In the genomic region with DNA sequence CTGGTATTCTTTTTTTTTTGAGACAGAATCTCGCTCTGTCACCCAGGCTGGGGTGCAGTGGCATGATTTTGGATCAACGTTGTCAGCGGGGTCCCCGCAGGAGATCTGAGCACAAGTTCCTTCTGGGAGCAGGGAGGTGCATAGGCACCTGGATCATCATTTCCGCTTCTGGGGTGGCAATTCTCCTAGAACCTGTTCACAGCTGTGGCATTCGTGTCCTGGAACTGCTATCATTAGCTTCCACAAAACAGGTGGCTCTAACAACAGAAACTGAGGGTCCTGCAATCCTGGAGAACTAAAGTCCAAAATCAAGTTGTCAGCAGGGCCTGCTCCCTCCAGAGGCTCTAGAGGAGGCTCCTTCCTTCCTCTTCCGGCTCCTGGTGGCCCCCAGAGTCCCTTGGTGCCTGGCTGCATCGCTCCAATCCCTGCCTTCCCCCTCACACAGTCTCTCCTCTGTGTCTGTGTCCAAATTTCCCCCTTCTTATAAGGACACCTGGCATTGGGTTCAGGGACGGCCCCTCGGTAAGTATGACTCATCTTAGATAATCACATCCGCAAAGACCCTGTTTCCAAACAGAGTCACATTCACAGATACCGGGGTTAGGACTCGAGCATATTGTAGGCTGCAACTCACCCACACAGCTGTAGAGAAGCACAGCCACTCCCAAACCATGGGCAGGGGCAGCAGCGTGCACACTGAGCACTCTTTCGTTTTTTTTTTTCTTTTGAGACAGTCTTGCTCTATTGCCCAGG, we compare ENCODE assay signal across 1 cellular context.
TF ChIP-seq lines count a peak whose summit lies in the region.

No MANE protein-coding gene starts in this region.

TF ChIP-seq in HepG2, 621 proteins besides CTCF, POLR2A, EP300 and RAD21 (continued from another document and continues in another):
- TF ChIP-seq, protein P1, sequence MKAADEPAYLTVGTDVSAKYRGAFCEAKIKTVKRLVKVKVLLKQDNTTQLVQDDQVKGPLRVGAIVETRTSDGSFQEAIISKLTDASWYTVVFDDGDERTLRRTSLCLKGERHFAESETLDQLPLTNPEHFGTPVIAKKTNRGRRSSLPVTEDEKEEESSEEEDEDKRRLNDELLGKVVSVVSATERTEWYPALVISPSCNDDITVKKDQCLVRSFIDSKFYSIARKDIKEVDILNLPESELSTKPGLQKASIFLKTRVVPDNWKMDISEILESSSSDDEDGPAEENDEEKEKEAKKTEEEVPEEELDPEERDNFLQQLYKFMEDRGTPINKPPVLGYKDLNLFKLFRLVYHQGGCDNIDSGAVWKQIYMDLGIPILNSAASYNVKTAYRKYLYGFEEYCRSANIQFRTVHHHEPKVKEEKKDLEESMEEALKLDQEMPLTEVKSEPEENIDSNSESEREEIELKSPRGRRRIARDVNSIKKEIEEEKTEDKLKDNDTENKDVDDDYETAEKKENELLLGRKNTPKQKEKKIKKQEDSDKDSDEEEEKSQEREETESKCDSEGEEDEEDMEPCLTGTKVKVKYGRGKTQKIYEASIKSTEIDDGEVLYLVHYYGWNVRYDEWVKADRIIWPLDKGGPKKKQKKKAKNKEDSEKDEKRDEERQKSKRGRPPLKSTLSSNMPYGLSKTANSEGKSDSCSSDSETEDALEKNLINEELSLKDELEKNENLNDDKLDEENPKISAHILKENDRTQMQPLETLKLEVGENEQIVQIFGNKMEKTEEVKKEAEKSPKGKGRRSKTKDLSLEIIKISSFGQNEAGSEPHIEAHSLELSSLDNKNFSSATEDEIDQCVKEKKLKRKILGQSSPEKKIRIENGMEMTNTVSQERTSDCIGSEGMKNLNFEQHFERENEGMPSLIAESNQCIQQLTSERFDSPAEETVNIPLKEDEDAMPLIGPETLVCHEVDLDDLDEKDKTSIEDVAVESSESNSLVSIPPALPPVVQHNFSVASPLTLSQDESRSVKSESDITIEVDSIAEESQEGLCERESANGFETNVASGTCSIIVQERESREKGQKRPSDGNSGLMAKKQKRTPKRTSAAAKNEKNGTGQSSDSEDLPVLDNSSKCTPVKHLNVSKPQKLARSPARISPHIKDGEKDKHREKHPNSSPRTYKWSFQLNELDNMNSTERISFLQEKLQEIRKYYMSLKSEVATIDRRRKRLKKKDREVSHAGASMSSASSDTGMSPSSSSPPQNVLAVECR (CRISPR knock-in tag; IDR thresholded peaks at IDR 0.05; ENCODE audit: borderline replicate concordance), result peak; percentile 23; the same call in 1 of the 2 replicates
- TF ChIP-seq MZF1 (CRISPR knock-in tag; IDR thresholded peaks at IDR 0.05; ENCODE audit: borderline replicate concordance) (no peak), ZFY (CRISPR knock-in tag; IDR thresholded peaks at IDR 0.05) (no peak), HMG20A (CRISPR knock-in tag; IDR thresholded peaks at IDR 0.05; ENCODE audit: borderline replicate concordance) (peak; percentile 53; the same call in 1 of the 2 replicates), FOXK2 (IDR thresholded peaks at IDR 0.05) (no peak), NONO (IDR thresholded peaks at IDR 0.05) (no peak), NONO (CRISPR knock-in tag; conservative IDR thresholded peaks at IDR 0.05) (no peak), NFE2 (CRISPR knock-in tag; IDR thresholded peaks at IDR 0.05) (no peak), ZFP36 (IDR thresholded peaks at IDR 0.05; ENCODE audit: borderline replicate concordance, low read depth, low read length, partially characterized antibody) (no peak), JUN (CRISPR knock-in tag; IDR thresholded peaks at IDR 0.05) (peak; percentile 76; the same call in 1 of the 2 replicates), ZC3H4 (CRISPR knock-in tag; IDR thresholded peaks at IDR 0.05; ENCODE audit: borderline replicate concordance) (no peak), DRAP1 (CRISPR knock-in tag; IDR thresholded peaks at IDR 0.05) (peak; percentile 63), ZBTB3 (CRISPR knock-in tag; IDR thresholded peaks at IDR 0.05; ENCODE audit: borderline replicate concordance, low read depth) (no peak), CAMTA2 (CRISPR knock-in tag; IDR thresholded peaks at IDR 0.05; ENCODE audit: borderline replicate concordance) (no peak), ISL2 (CRISPR knock-in tag; IDR thresholded peaks at IDR 0.05) (no peak), HBP1 (CRISPR knock-in tag; IDR thresholded peaks at IDR 0.05; ENCODE audit: low read depth) (no peak; the same call in 1 of the 2 replicates), NCOA1 (CRISPR knock-in tag; IDR thresholded peaks at IDR 0.05) (no peak), ZBTB7A (CRISPR knock-in tag; IDR thresholded peaks at IDR 0.05) (no peak), ELF1 (CRISPR knock-in tag; IDR thresholded peaks at IDR 0.05) (no peak), ZNF749 (CRISPR knock-in tag; IDR thresholded peaks at IDR 0.05; ENCODE audit: borderline replicate concordance) (no peak), ZNF546 (CRISPR knock-in tag; conservative IDR thresholded peaks at IDR 0.05) (no peak), TFE3 (CRISPR knock-in tag; IDR thresholded peaks at IDR 0.05) (no peak), ATF5 (CRISPR knock-in tag; IDR thresholded peaks at IDR 0.05; ENCODE audit: low read depth) (no peak), ZNF616 (CRISPR knock-in tag; IDR thresholded peaks at IDR 0.05; ENCODE audit: low read depth) (no peak), ZBTB1 (CRISPR knock-in tag; IDR thresholded peaks at IDR 0.05; ENCODE audit: borderline replicate concordance) (no peak), SRSF9 (IDR thresholded peaks at IDR 0.05; ENCODE audit: borderline replicate concordance, insufficient read depth, low read depth, low read length, poor library complexity, severe bottlenecking) (no peak), ARHGAP35 (CRISPR knock-in tag; IDR thresholded peaks at IDR 0.05; ENCODE audit: borderline replicate concordance) (no peak), ZNF878 (CRISPR knock-in tag; IDR thresholded peaks at IDR 0.05) (no peak), ZNF678 (CRISPR knock-in tag; IDR thresholded peaks at IDR 0.05) (no peak), RFX3 (CRISPR knock-in tag; IDR thresholded peaks at IDR 0.05) (no peak), ZNF296 (CRISPR knock-in tag; conservative IDR thresholded peaks at IDR 0.05) (no peak), CENPT (CRISPR knock-in tag; IDR thresholded peaks at IDR 0.05; ENCODE audit: low read depth) (no peak), ZNF350 (CRISPR knock-in tag; IDR thresholded peaks at IDR 0.05; ENCODE audit: borderline replicate concordance, low read depth) (no peak), ZBTB42 (CRISPR knock-in tag; IDR thresholded peaks at IDR 0.05) (no peak), ZFP36L1 (CRISPR knock-in tag; IDR thresholded peaks at IDR 0.05) (no peak), REPIN1 (CRISPR knock-in tag; IDR thresholded peaks at IDR 0.05; ENCODE audit: borderline replicate concordance, low read depth) (no peak), TCF12 (IDR thresholded peaks at IDR 0.05) (no peak), TCF12 (CRISPR knock-in tag; IDR thresholded peaks at IDR 0.05) (no peak), ZNF577 (CRISPR knock-in tag; IDR thresholded peaks at IDR 0.05; ENCODE audit: borderline replicate concordance, low read depth) (no peak), RBM22 (optimal IDR thresholded peaks at IDR 0.05; ENCODE audit: low read length) (no peak), ZNF704 (CRISPR knock-in tag; IDR thresholded peaks at IDR 0.05; ENCODE audit: borderline replicate concordance) (no peak), ELF4 (CRISPR knock-in tag; IDR thresholded peaks at IDR 0.05; ENCODE audit: borderline replicate concordance) (no peak), DMAP1 (CRISPR knock-in tag; IDR thresholded peaks at IDR 0.05) (no peak), FOXC1 (CRISPR knock-in tag; IDR thresholded peaks at IDR 0.05; ENCODE audit: borderline replicate concordance) (no peak), ARNTL (CRISPR knock-in tag; IDR thresholded peaks at IDR 0.05) (no peak), ZNF83 (CRISPR knock-in tag; IDR thresholded peaks at IDR 0.05; ENCODE audit: borderline replicate concordance) (no peak)
- TF ChIP-seq, protein P2, sequence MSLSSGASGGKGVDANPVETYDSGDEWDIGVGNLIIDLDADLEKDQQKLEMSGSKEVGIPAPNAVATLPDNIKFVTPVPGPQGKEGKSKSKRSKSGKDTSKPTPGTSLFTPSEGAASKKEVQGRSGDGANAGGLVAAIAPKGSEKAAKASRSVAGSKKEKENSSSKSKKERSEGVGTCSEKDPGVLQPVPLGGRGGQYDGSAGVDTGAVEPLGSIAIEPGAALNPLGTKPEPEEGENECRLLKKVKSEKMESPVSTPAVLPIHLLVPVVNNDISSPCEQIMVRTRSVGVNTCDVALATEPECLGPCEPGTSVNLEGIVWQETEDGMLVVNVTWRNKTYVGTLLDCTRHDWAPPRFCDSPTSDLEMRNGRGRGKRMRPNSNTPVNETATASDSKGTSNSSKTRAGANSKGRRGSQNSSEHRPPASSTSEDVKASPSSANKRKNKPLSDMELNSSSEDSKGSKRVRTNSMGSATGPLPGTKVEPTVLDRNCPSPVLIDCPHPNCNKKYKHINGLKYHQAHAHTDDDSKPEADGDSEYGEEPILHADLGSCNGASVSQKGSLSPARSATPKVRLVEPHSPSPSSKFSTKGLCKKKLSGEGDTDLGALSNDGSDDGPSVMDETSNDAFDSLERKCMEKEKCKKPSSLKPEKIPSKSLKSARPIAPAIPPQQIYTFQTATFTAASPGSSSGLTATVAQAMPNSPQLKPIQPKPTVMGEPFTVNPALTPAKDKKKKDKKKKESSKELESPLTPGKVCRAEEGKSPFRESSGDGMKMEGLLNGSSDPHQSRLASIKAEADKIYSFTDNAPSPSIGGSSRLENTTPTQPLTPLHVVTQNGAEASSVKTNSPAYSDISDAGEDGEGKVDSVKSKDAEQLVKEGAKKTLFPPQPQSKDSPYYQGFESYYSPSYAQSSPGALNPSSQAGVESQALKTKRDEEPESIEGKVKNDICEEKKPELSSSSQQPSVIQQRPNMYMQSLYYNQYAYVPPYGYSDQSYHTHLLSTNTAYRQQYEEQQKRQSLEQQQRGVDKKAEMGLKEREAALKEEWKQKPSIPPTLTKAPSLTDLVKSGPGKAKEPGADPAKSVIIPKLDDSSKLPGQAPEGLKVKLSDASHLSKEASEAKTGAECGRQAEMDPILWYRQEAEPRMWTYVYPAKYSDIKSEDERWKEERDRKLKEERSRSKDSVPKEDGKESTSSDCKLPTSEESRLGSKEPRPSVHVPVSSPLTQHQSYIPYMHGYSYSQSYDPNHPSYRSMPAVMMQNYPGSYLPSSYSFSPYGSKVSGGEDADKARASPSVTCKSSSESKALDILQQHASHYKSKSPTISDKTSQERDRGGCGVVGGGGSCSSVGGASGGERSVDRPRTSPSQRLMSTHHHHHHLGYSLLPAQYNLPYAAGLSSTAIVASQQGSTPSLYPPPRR (CRISPR knock-in tag; IDR thresholded peaks at IDR 0.05; ENCODE audit: borderline replicate concordance), result peak; percentile 42; the same call in 1 of the 2 replicates
- TF ChIP-seq, protein P3, sequence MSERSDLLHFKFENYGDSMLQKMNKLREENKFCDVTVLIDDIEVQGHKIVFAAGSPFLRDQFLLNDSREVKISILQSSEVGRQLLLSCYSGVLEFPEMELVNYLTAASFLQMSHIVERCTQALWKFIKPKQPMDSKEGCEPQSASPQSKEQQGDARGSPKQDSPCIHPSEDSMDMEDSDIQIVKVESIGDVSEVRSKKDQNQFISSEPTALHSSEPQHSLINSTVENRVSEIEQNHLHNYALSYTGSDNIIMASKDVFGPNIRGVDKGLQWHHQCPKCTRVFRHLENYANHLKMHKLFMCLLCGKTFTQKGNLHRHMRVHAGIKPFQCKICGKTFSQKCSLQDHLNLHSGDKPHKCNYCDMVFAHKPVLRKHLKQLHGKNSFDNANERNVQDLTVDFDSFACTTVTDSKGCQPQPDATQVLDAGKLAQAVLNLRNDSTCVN (CRISPR knock-in tag; IDR thresholded peaks at IDR 0.05; ENCODE audit: borderline replicate concordance), result no peak
- TF ChIP-seq, protein P4, sequence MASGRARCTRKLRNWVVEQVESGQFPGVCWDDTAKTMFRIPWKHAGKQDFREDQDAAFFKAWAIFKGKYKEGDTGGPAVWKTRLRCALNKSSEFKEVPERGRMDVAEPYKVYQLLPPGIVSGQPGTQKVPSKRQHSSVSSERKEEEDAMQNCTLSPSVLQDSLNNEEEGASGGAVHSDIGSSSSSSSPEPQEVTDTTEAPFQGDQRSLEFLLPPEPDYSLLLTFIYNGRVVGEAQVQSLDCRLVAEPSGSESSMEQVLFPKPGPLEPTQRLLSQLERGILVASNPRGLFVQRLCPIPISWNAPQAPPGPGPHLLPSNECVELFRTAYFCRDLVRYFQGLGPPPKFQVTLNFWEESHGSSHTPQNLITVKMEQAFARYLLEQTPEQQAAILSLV (CRISPR knock-in tag; IDR thresholded peaks at IDR 0.05; ENCODE audit: borderline replicate concordance), result no peak
